1 cellular context compared by ENCODE assay signal in genomic region chr14:62168564-62169155, GRCh38.
TF ChIP-seq lines count a peak whose summit lies in the region.

No MANE protein-coding gene starts in this region.

TF ChIP-seq in HCT116, 20 proteins besides CTCF, POLR2A, EP300 and RAD21 (continued from another document):
- TF ChIP-seq ZBTB33 (IDR thresholded peaks at IDR 0.05; ENCODE audit: extremely low read depth, insufficient replicate concordance, low read length) (no peak), REST (IDR thresholded peaks at IDR 0.05; ENCODE audit: low read depth) (no peak), FOSL1 (IDR thresholded peaks at IDR 0.05; ENCODE audit: low read depth) (no peak), SIN3A (IDR thresholded peaks at IDR 0.05; ENCODE audit: low read depth) (no peak), CEBPB (IDR thresholded peaks at IDR 0.05; ENCODE audit: low read depth) (no peak), ZFX (IDR thresholded peaks at IDR 0.05) (no peak), JUND (IDR thresholded peaks at IDR 0.05) (no peak), SP1 (IDR thresholded peaks at IDR 0.05; ENCODE audit: low read depth) (no peak), EGR1 (IDR thresholded peaks at IDR 0.05; ENCODE audit: low read depth) (no peak), YY1 (IDR thresholded peaks at IDR 0.05; ENCODE audit: extremely low read depth, insufficient replicate concordance, low read depth, low read length) (no peak)
